In the genomic region with DNA sequence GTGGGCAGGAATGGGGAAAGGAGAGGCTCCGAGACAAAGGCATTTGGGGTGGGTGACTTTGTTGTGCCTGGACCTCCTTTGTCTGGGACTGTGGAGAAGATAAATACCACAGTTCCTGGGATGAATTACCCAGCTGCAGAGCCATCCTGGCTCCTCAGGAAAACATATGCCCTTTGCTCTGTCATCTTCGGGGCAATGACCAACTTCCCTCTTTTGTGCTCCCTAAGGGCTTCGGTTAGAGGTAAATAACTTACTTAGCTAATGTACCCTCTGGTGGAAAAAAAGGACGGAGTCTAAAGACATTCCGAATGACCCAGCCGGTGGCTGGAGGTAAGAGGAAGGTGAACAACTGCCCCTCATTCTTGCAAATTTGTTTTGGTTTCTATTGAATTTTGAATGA, we compare ENCODE assay signal across 25 cellular contexts.
"Had no signal": no experiment of that assay in that cellular context is flagged by ENCODE, and none has a peak within 500 bp of the region (broad histone marks: within the 10 kb centered on the region; RNA-seq: fewer than 3 reads in every experiment).

No MANE protein-coding gene starts in this region.

- H3K9me3 Mint-ChIP-seq: activated naive CD4-positive, alpha-beta T cell treated with anti-CD3 and anti-CD28 coated beads, Interleukin-2, amount 10 ng/mL, durations not matched to agents 7 days and 5 days; activated naive CD8-positive, alpha-beta T cell treated with anti-CD3 and anti-CD28 coated beads for 36 hours; activated T-cell treated with anti-CD3 and anti-CD28 coated beads, Interleukin-2, amount 50 U/mL, for 24 hours; activated T-helper 1 cell treated with anti-CD3 and anti-CD28 coated beads, Interleukin-12 subunit alpha, Interleukin-12 subunit beta, Interleukin-2, Interleukin-4 antibody, amounts not matched to agents 30 ng/mL and 10 ng/mL and 1 ng/mL, durations not matched to agents 14 hours and 24 hours and 36 hours had no signal

- H3K9ac ChIP-seq: SK-N-SH had no signal

- H3K36me3 Mint-ChIP-seq: activated naive CD8-positive, alpha-beta T cell treated with anti-CD3 and anti-CD28 coated beads for 36 hours had no signal

- H3K4me3 Mint-ChIP-seq: activated CD4-positive, alpha-beta T cell treated with anti-CD3 and anti-CD28 coated beads for 36 hours; activated CD8-positive, alpha-beta memory T cell treated with anti-CD3 and anti-CD28 coated beads, Interleukin-2, amount 10 ng/mL, durations not matched to agents 7 days and 5 days; activated naive CD4-positive, alpha-beta T cell treated with anti-CD3 and anti-CD28 coated beads, Interleukin-2, amount 10 ng/mL, durations not matched to agents 7 days and 5 days; activated naive CD8-positive, alpha-beta T cell treated with anti-CD3 and anti-CD28 coated beads for 36 hours; activated T-cell treated with anti-CD3 and anti-CD28 coated beads, Interleukin-2, amount 50 U/mL, for 24 hours; activated T-helper 1 cell treated with anti-CD3 and anti-CD28 coated beads, Interleukin-12 subunit alpha, Interleukin-12 subunit beta, Interleukin-2, Interleukin-4 antibody, amounts not matched to agents 30 ng/mL and 10 ng/mL and 1 ng/mL, durations not matched to agents 14 hours and 24 hours and 36 hours had no signal

- H3K9me3 ChIP-seq: adrenal gland, SK-N-SH had no signal

- FAIRE-seq: colon had no signal

- ATAC-seq: activated CD4-positive, alpha-beta T cell treated with anti-CD3 and anti-CD28 coated beads for 36 hours; activated CD8-positive, alpha-beta memory T cell treated with anti-CD3 and anti-CD28 coated beads, Interleukin-2, amount 10 ng/mL, durations not matched to agents 7 days and 5 days; Right ventricle myocardium inferior had no signal

- H3K27ac Mint-ChIP-seq: activated CD4-positive, alpha-beta T cell treated with anti-CD3 and anti-CD28 coated beads for 36 hours; activated naive CD4-positive, alpha-beta T cell treated with anti-CD3 and anti-CD28 coated beads, Interleukin-2, amount 10 ng/mL, durations not matched to agents 7 days and 5 days; activated naive CD8-positive, alpha-beta T cell treated with anti-CD3 and anti-CD28 coated beads for 36 hours; activated T-cell treated with anti-CD3 and anti-CD28 coated beads, Interleukin-2, amount 50 U/mL, for 24 hours had no signal

- H3K4me2 ChIP-seq: SK-N-SH had no signal

- H3K4me1 ChIP-seq: adrenal gland had no signal

- H3K36me3 ChIP-seq: adrenal gland had no signal

- H3K4me3 ChIP-seq: adrenal gland had no signal

- DNase-seq: activated CD4-positive, alpha-beta T cell treated with anti-CD3 and anti-CD28 coated beads for 36 hours; activated CD8-positive, alpha-beta memory T cell treated with anti-CD3 and anti-CD28 coated beads, Interleukin-2, amount 10 ng/mL, durations not matched to agents 7 days and 5 days; activated gamma-delta T cell; activated naive CD4-positive, alpha-beta T cell treated with anti-CD3 and anti-CD28 coated beads, Interleukin-2, amount 10 ng/mL, durations not matched to agents 7 days and 5 days; activated naive CD8-positive, alpha-beta T cell treated with anti-CD3 and anti-CD28 coated beads for 36 hours; activated T-cell treated with anti-CD3 and anti-CD28 coated beads, Interleukin-2, amount 50 U/mL, for 24 hours; adrenal gland; anterior cingulate cortex; cerebellar nuclear complex; NCI-H1092 treated with DMSO at 0.1 percent for 48 hours; NCI-H1417 treated with DMSO at 0.1 percent for 48 hours; NCI-H1694; NCI-H2029; NCI-H2107; NCI-H2171 treated with DMSO at 0.1 percent for 48 hours; NCI-H226; NCI-H510A; NCI-H526 treated with DMSO at 0.1 percent for 48 hours; NCI-H82; RPMI8226; SK-N-SH had no signal

- H3K27me3 Mint-ChIP-seq: activated CD4-positive, alpha-beta T cell treated with anti-CD3 and anti-CD28 coated beads for 36 hours; activated CD8-positive, alpha-beta memory T cell treated with anti-CD3 and anti-CD28 coated beads, Interleukin-2, amount 10 ng/mL, durations not matched to agents 7 days and 5 days; activated naive CD8-positive, alpha-beta T cell treated with anti-CD3 and anti-CD28 coated beads for 36 hours; activated T-cell treated with anti-CD3 and anti-CD28 coated beads, Interleukin-2, amount 50 U/mL, for 24 hours had no signal

- H3K27ac ChIP-seq: adrenal gland, VCaP had no signal
